In genomic region chr2:188965554-188965953, GRCh38 we compare ENCODE assay signal across 22 cellular contexts. TPM values are rescaled to one million over a fixed set of nuclear protein-coding genes. Genes with fewer than 3 reads are reported as not detected.
DNase-seq lines count a peak whose midpoint lies in the region; ATAC-seq and TF ChIP-seq lines count a peak whose summit lies in the region.
"Had no signal": no experiment of that assay in that cellular context is flagged by ENCODE, and none has a peak within 500 bp of the region (broad histone marks: within the 10 kb centered on the region; RNA-seq: fewer than 3 reads in every experiment).

No MANE protein-coding gene starts in this region.

- WGBS in right cardiac atrium, result 64% methylated on average over 2 of the region's 2 CpGs

- no peaks in the 10 kb centered on the region for H3K27me3 ChIP-seq in ascending aorta
- H3K27me3 ChIP-seq in right cardiac atrium (ENCODE audit: control insufficient read depth, insufficient read depth), result no peaks in the 10 kb centered on the region
- no peaks in the 10 kb centered on the region for H3K27me3 ChIP-seq in uterus

- TF ChIP-seq POLR2A in uterus (IDR thresholded peaks at IDR 0.05), result no peak
- no peak for TF ChIP-seq POLR2A in erythroblast (IDR thresholded peaks at IDR 0.05; ENCODE audit: low read length)

- H3K4me1 ChIP-seq in ascending aorta (peaks cover 0 to 17% of the 10 kb centered on the region in 2 donors), right cardiac atrium (ENCODE audit: control insufficient read depth, insufficient read depth, low read length) (no peaks in the 10 kb centered on the region), uterus (peaks cover 0 to 2% of the 10 kb centered on the region in 2 donors)
- H3K4me1 ChIP-seq: HAP-1 had no signal

- TF ChIP-seq CTCF in ascending aorta (IDR thresholded peaks at IDR 0.05) (no peak), uterus (IDR thresholded peaks at IDR 0.05) (no peak)

- intact Hi-C loops in ascending aorta (cut with DNase I) (no loop called here), right cardiac atrium (cut with DNase I) (loop anchor here in 1 of 4 donors (10.0 kb wide), 1 partner anchor 71 kb away; no protein-coding TSS in a partner anchor), uterus (cut with DNase I; ENCODE audit: low total_unique reads) (no loop called here)

- H3K4me3 ChIP-seq in ascending aorta, result no peak overlapping the region
- no peak overlapping the region for H3K4me3 ChIP-seq in right cardiac atrium (ENCODE audit: low read length)
- H3K4me3 ChIP-seq in skin epidermis, result no peak overlapping the region
- no peak overlapping the region for H3K4me3 ChIP-seq in uterus
- H3K4me3 ChIP-seq: GM12878, GM23248, HAP-1, K562 had no signal

- ATAC-seq in right cardiac atrium, result peak; percentile 54 to 66
- ATAC-seq in GM18909 (IDR thresholded peaks at IDR 0.05; ENCODE audit: poor library complexity, unreplicated experiment), result no peak
- ATAC-seq: GM12878, K562 had no signal

- H3K9me3 ChIP-seq in ascending aorta (no peaks in the 10 kb centered on the region), right cardiac atrium (ENCODE audit: control insufficient read depth, low read length) (no peaks in the 10 kb centered on the region), uterus (no peaks in the 10 kb centered on the region)
- H3K9me3 ChIP-seq: HAP-1 had no signal

- H3K27ac ChIP-seq in ascending aorta (peak overlapping the region; percentile 68 to 75), right cardiac atrium (ENCODE audit: low read length) (peak overlapping the region; percentile 52), skin epidermis (peak overlapping the region in 12 of 21 experiments; percentile 18 to 92 (median 50)), uterus (peak overlapping the region; percentile 55 to 62)

- H3K36me3 ChIP-seq in ascending aorta (no peaks in the 10 kb centered on the region), uterus (no peaks in the 10 kb centered on the region)
- H3K36me3 ChIP-seq: HAP-1 had no signal

- no peak for DNase-seq in ascending aorta (ENCODE audit: low spot score in 2 of 2)
- no peak for DNase-seq in right cardiac atrium
- no peak for DNase-seq in uterus
- no peak for DNase-seq in erythroblast (lab: John Stamatoyannopoulos, UW)
- DNase-seq in NCI-H2081 (lab: John Stamatoyannopoulos, UW), result no peak
- DNase-seq: ACHN; C1 segment of cervical spinal cord; CD8-positive, alpha-beta memory T cell; DMS53; EL; NCI-H1105; NCI-H2081 treated with DMSO at 0.1 percent for 48 hours; NCI-H510A; NCI-H748 treated with DMSO at 0.1 percent for 48 hours; NK-92 treated with Interleukin-12 subunit alpha and Interleukin-12 subunit beta, amount 100 ng/mL, for 24 hours; SHP77 had no signal

RNA-seq across cellular contexts. Expression of gene COL3A1, which starts 8.6 kb away (rescaled TPM):
- total RNA-seq in ascending aorta (411 TPM), right cardiac atrium (100 to 1,000 TPM; 104 to 343 (median 177) TPM), uterus (over 10,000 TPM in 1 of 4 donors, 100 to 1,000 TPM in 3; 113 to 22,387 (median 426) TPM)
- 48.2 TPM for polyA plus RNA-seq in right cardiac atrium
- polyA plus RNA-seq: CD8-positive, alpha-beta memory T cell had no signal
